Comparison of ENCODE assay signal across 8 cellular contexts in genomic region chr17:3012926-3013581, GRCh38.
A peak's percentile ranks its signal among the peaks of the same experiment; 100 is the strongest.
DNase-seq lines count a peak whose midpoint lies in the region.

No MANE protein-coding gene starts in this region.

- DNase-seq in NCI-H1092 treated with DMSO at 0.1 percent for 48 hours (lab: John Stamatoyannopoulos, UW): peak; percentile 42
- no peak for DNase-seq in NCI-H1092 (lab: John Stamatoyannopoulos, UW)
- DNase-seq in NCI-H146 treated with DMSO at 0.1 percent for 48 hours (lab: John Stamatoyannopoulos, UW; ENCODE audit: unreplicated experiment): peak; percentile 13
- peak; percentile 63 for DNase-seq in activated CD4-positive, CD25-positive, alpha-beta regulatory T cell treated with anti-CD3 and anti-CD28 coated beads, Interleukin-2, amount 50 U/mL, for 72 hours
- peak; percentile 85 for DNase-seq in cerebellar cortex (ENCODE audit: low spot score)
- peak; percentile 85 for DNase-seq in left kidney (ENCODE audit: low read depth, low spot score)
- DNase-seq in stimulated activated CD4-positive, alpha-beta T cell treated with anti-CD3 and anti-CD28 coated beads, TNF-alpha, amount 100 ng/mL, for 1 hour (ENCODE audit: low read depth in 3 of 3, low spot score in 1 of 3): peak; percentile 19 to 41 (median 31)
- DNase-seq in putamen (ENCODE audit: low spot score): no peak

Comparison
In these comparisons a context has a peak if more than half of its experiments do, and no peak if none do; other contexts are left out.
1. DNase-seq: peak in NCI-H1092 treated with DMSO at 0.1 percent for 48 hours (single experiment), NCI-H146 treated with DMSO at 0.1 percent for 48 hours (single experiment), activated CD4-positive, CD25-positive, alpha-beta regulatory T cell treated with anti-CD3 and anti-CD28 coated beads, Interleukin-2, amount 50 U/mL, for 72 hours (single experiment), cerebellar cortex (single experiment), left kidney (single experiment) and stimulated activated CD4-positive, alpha-beta T cell treated with anti-CD3 and anti-CD28 coated beads, TNF-alpha, amount 100 ng/mL, for 1 hour (3 of 3); none in NCI-H1092 (single experiment) and putamen (single experiment).